8 cellular contexts compared by ENCODE assay signal in the genomic region with DNA sequence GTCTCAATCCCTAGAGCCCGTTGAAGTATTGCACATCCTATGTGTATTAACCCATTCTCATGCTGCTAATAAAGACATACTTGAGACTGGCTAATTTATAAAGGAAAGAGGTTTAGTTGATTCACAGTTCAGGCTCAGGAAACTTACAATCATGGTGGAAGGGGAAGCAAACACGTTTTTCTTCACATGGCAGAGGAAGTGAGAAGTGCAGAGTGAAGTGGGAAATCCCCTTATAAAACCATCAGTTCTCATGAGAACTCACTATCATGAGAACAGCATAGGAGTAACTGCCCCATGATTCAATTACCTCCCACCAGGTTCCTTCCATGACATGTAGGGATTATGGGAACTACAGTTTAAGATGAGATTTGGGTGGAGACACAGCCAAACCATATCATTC.
DNase-seq lines count a peak whose midpoint lies in the region; ATAC-seq and TF ChIP-seq lines count a peak whose summit lies in the region.
"Not testable (repeated sequence)": the region's sequence is repeated elsewhere in the genome, so short reads cannot be mapped to it uniquely, and the experiment has no call there.

No MANE protein-coding gene starts in this region.

- H3K27ac ChIP-seq in OCI-LY7 (ENCODE audit: low read depth, low read length, poor library complexity, severe bottlenecking) = not testable (repeated sequence)

- H3K27me3 Mint-ChIP-seq in activated T-cell treated with anti-CD3 and anti-CD28 coated beads, Interleukin-2, amount 50 U/mL, for 24 hours; central memory CD8-positive, alpha-beta T cell; stimulated activated memory B cell treated with anti-CD40 and anti-IgM and Interleukin-4, amounts not matched to agents 10 μg/mL and 1 μg/mL and 100 μg/mL, for 72 hours: not testable (repeated sequence)

- H3K4me3 Mint-ChIP-seq in activated T-cell treated with anti-CD3 and anti-CD28 coated beads, Interleukin-2, amount 50 U/mL, for 24 hours; central memory CD8-positive, alpha-beta T cell; stimulated activated memory B cell treated with anti-CD40 and anti-IgM and Interleukin-4, amounts not matched to agents 10 μg/mL and 1 μg/mL and 100 μg/mL, for 72 hours: not testable (repeated sequence)

- intact Hi-C loops in OCI-LY7 (cut with micrococcal nuclease; ENCODE audit: unreplicated experiment) = not testable (repeated sequence)

- H3K36me3 ChIP-seq in OCI-LY7 (ENCODE audit: insufficient read depth, low read length) = not testable (repeated sequence)

- H3K9me3 ChIP-seq in OCI-LY7 (ENCODE audit: low read length) = not testable (repeated sequence)

- peak overlapping the region; percentile 29 for H3K27ac Mint-ChIP-seq in activated T-cell treated with anti-CD3 and anti-CD28 coated beads, Interleukin-2, amount 50 U/mL, for 24 hours
- not testable (repeated sequence) for H3K27ac Mint-ChIP-seq in central memory CD8-positive, alpha-beta T cell (ENCODE audit: low read depth); stimulated activated memory B cell treated with anti-CD40 and anti-IgM and Interleukin-4, amounts not matched to agents 10 μg/mL and 1 μg/mL and 100 μg/mL, for 72 hours

- peak; percentile 58 for ATAC-seq in GM18511 (IDR thresholded peaks at IDR 0.05; ENCODE audit: unreplicated experiment)
- ATAC-seq in GM21723 (IDR thresholded peaks at IDR 0.05; ENCODE audit: unreplicated experiment) = peak; percentile 56
- ATAC-seq in HG03378 (IDR thresholded peaks at IDR 0.05; ENCODE audit: unreplicated experiment) = peak; percentile 49
- peak; percentile 36 for ATAC-seq in central memory CD8-positive, alpha-beta T cell (replicated peaks; ENCODE audit: extremely low read depth, poor library complexity, severe bottlenecking)
- ATAC-seq in stimulated activated memory B cell treated with anti-CD40 and anti-IgM and Interleukin-4, amounts not matched to agents 10 μg/mL and 1 μg/mL and 100 μg/mL, for 72 hours = peak; percentile 75

- CTCF ChIA-PET in OCI-LY7 (lab: Charles Lee; ENCODE audit: unreplicated experiment) = not testable (repeated sequence)

- not testable (repeated sequence) for H3K79me2 ChIP-seq in OCI-LY7 (ENCODE audit: insufficient read depth, low read depth, low read length)

- H3K36me3 Mint-ChIP-seq in activated T-cell treated with anti-CD3 and anti-CD28 coated beads, Interleukin-2, amount 50 U/mL, for 24 hours (ENCODE audit: low read depth); central memory CD8-positive, alpha-beta T cell (ENCODE audit: insufficient read depth); stimulated activated memory B cell treated with anti-CD40 and anti-IgM and Interleukin-4, amounts not matched to agents 10 μg/mL and 1 μg/mL and 100 μg/mL, for 72 hours: not testable (repeated sequence)

- not testable (repeated sequence) for H3K4me3 ChIP-seq in OCI-LY7 (ENCODE audit: low read depth, low read length, poor library complexity, severe bottlenecking)

- BruUV-seq in OCI-LY7 (replicated peaks; lab: Mats Ljungman, UMichigan) = not testable (repeated sequence)

- peak; percentile 16 for DNase-seq in A172 (ENCODE audit: low spot score)
- DNase-seq in OCI-LY7 (ENCODE audit: low spot score) = peak; percentile 3
- not testable (repeated sequence) for DNase-seq in activated T-cell treated with anti-CD3 and anti-CD28 coated beads, Interleukin-2, amount 50 U/mL, for 24 hours; central memory CD8-positive, alpha-beta T cell (ENCODE audit: low spot score in 2 of 2)

- H3K4me2 ChIP-seq in OCI-LY7 (ENCODE audit: low read length) = not testable (repeated sequence)

- POLR2A ChIA-PET in OCI-LY7 (lab: Charles Lee) = interaction anchor here (0.7 kb wide), 1 partner anchor 1334 kb away, joined by 5 read pairs; no protein-coding TSS in a partner anchor

- not testable (repeated sequence) for H4K20me1 ChIP-seq in OCI-LY7 (ENCODE audit: insufficient read depth, low read length)

- TF ChIP-seq CTCF in OCI-LY7 (conservative IDR thresholded peaks at IDR 0.05; ENCODE audit: low read length) = not testable (repeated sequence)

- not testable (repeated sequence) for H3K4me1 ChIP-seq in OCI-LY7 (ENCODE audit: insufficient read depth, low read length, poor library complexity, severe bottlenecking)

- H3K9me2 ChIP-seq in OCI-LY7 (ENCODE audit: insufficient read depth, low read length) = not testable (repeated sequence)

- H3K4me1 Mint-ChIP-seq in activated T-cell treated with anti-CD3 and anti-CD28 coated beads, Interleukin-2, amount 50 U/mL, for 24 hours (ENCODE audit: low read depth) = peaks cover 43% of the 10 kb centered on the region
- H3K4me1 Mint-ChIP-seq in central memory CD8-positive, alpha-beta T cell = peaks cover 17% of the 10 kb centered on the region
- peaks cover 21% of the 10 kb centered on the region for H3K4me1 Mint-ChIP-seq in stimulated activated memory B cell treated with anti-CD40 and anti-IgM and Interleukin-4, amounts not matched to agents 10 μg/mL and 1 μg/mL and 100 μg/mL, for 72 hours

- not testable (repeated sequence) for H2AFZ ChIP-seq in OCI-LY7 (ENCODE audit: low read length)

- H3K9me3 Mint-ChIP-seq in activated T-cell treated with anti-CD3 and anti-CD28 coated beads, Interleukin-2, amount 50 U/mL, for 24 hours; central memory CD8-positive, alpha-beta T cell; stimulated activated memory B cell treated with anti-CD40 and anti-IgM and Interleukin-4, amounts not matched to agents 10 μg/mL and 1 μg/mL and 100 μg/mL, for 72 hours: not testable (repeated sequence)
